Comparison of ENCODE assay signal across 25 cellular contexts in the genomic region with DNA sequence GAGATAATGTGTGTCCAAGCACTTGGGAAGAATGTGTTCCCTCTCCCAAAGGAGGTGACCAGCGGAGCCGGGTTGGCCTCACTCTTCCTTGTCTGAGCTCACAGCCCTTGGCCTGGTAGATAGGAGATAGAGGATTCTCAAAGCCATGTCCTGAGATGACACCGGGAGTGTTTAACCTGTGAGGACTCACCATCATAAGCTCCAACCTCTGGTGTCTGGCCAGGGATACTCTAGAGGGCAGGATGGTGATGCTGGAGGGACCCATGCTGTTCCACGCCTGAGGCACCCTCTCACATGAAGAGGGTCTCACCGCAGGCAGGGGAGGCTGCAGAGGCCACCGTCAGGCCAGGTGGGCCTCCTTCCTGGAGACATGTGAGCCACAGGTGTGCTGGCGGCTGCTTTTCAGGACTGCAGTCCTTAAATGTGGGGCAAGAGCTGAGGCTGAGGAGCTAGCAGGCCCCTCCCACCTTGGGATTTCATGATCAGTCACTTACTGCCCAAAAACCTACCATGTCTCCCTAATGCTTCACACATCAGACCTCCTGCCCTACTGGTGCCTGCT.
"Had no signal": no experiment of that assay in that cellular context is flagged by ENCODE, and none has a peak within 500 bp of the region (broad histone marks: within the 10 kb centered on the region; RNA-seq: fewer than 3 reads in every experiment).

No MANE protein-coding gene starts in this region.

- H3K9me3 Mint-ChIP-seq: dendritic cell treated with granulocyte-macrophage colony-stimulating factor and Interleukin-4, amounts not matched to agents 40 ng/mL and 50 ng/mL, for 4 days; natural killer cell; stimulated activated effector memory CD8-positive, alpha-beta T cell treated with anti-CD3 and anti-CD28 coated beads, Interleukin-12 subunit alpha, Interleukin-12 subunit beta, amount 100 ng/mL, for 72 hours; type B pancreatic cell had no signal

- H3K36me3 Mint-ChIP-seq: natural killer cell; stimulated activated effector memory CD8-positive, alpha-beta T cell treated with anti-CD3 and anti-CD28 coated beads, Interleukin-12 subunit alpha, Interleukin-12 subunit beta, amount 100 ng/mL, for 72 hours; type B pancreatic cell had no signal

- H3K36me3 ChIP-seq: colonic mucosa, esophagus squamous epithelium, heart right ventricle, lower lobe of right lung, sigmoid colon, tibial artery had no signal

- H3K4me3 Mint-ChIP-seq: dendritic cell treated with granulocyte-macrophage colony-stimulating factor and Interleukin-4, amounts not matched to agents 40 ng/mL and 50 ng/mL, for 4 days; natural killer cell; stimulated activated effector memory CD8-positive, alpha-beta T cell treated with anti-CD3 and anti-CD28 coated beads, Interleukin-12 subunit alpha, Interleukin-12 subunit beta, amount 100 ng/mL, for 72 hours; type B pancreatic cell had no signal

- H3K27me3 ChIP-seq: colonic mucosa, esophagus squamous epithelium, heart right ventricle, sigmoid colon, testis, tibial artery had no signal

- H3K27me3 Mint-ChIP-seq: dendritic cell treated with granulocyte-macrophage colony-stimulating factor and Interleukin-4, amounts not matched to agents 40 ng/mL and 50 ng/mL, for 4 days; type B pancreatic cell had no signal

- H3K27ac Mint-ChIP-seq: dendritic cell treated with granulocyte-macrophage colony-stimulating factor and Interleukin-4, amounts not matched to agents 40 ng/mL and 50 ng/mL, for 4 days; natural killer cell; type B pancreatic cell had no signal

- H3K9me3 ChIP-seq: colonic mucosa, esophagus squamous epithelium, heart right ventricle, lower lobe of right lung, psoas muscle, sigmoid colon, testis, tibial artery had no signal

- FAIRE-seq: endometrium, keratinocyte had no signal

- H3K4me1 Mint-ChIP-seq: natural killer cell; stimulated activated effector memory CD8-positive, alpha-beta T cell treated with anti-CD3 and anti-CD28 coated beads, Interleukin-12 subunit alpha, Interleukin-12 subunit beta, amount 100 ng/mL, for 72 hours had no signal

- H3K4me3 ChIP-seq: colonic mucosa, esophagus squamous epithelium, heart right ventricle, lower lobe of right lung, psoas muscle, sigmoid colon, testis, tibial artery had no signal

- ATAC-seq: heart right ventricle; left ventricle myocardium superior; lower lobe of right lung; natural killer cell; psoas muscle; right cardiac atrium; stimulated activated effector memory CD8-positive, alpha-beta T cell treated with anti-CD3 and anti-CD28 coated beads, Interleukin-12 subunit alpha, Interleukin-12 subunit beta, amount 100 ng/mL, for 72 hours; stimulated activated naive CD8-positive, alpha-beta T cell treated with anti-CD3 and anti-CD28 coated beads, Interleukin-15, Interleukin-2, amounts not matched to agents 100 U/mL and 50 U/mL, for 24 hours had no signal

- DNase-seq: colonic mucosa; effector memory CD4-positive, alpha-beta T cell; erythroblast; esophagus squamous epithelium; foreskin melanocyte; glutamatergic neuron; heart right ventricle; hippocampal formation; left ventricle myocardium superior; lower lobe of right lung; natural killer cell; psoas muscle; sigmoid colon; stimulated activated CD4-positive, alpha-beta T cell treated with anti-CD3 and anti-CD28 coated beads, Interleukin-2, amount 100 ng/mL, for 24 hours; stimulated activated CD4-positive, alpha-beta T cell treated with anti-CD3 and anti-CD28 coated beads, Interleukin-4, amount 100 ng/mL, for 24 hours; stimulated activated naive CD8-positive, alpha-beta T cell treated with anti-CD3 and anti-CD28 coated beads, Interleukin-15, Interleukin-2, amounts not matched to agents 100 U/mL and 50 U/mL, for 24 hours; substantia nigra; testis; tibial artery had no signal

- H3K4me1 ChIP-seq: colonic mucosa, heart right ventricle, lower lobe of right lung, sigmoid colon, testis, tibial artery had no signal

- H3K27ac ChIP-seq: colonic mucosa, esophagus squamous epithelium, heart right ventricle, lower lobe of right lung, psoas muscle, sigmoid colon, testis, tibial artery had no signal
